9 cellular contexts compared by ENCODE assay signal in the genomic region with DNA sequence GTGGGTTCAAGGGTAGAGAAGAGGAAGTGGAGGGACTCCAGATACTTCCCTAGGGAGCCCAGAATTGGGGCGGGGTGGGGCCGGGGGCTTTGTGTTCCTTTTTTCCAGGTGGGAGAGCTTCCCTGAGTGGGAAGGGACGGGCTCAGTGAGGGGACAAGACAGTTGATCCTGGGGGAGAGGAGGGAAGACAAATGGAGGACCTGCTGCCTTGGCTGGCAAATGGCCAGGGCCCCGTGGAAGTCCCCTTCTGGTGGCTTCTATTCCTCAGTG. TPM values are rescaled to one million over a fixed set of nuclear protein-coding genes. Genes with fewer than 3 reads are reported as not detected.
A peak's percentile ranks its signal among the peaks of the same experiment; 100 is the strongest.
DNase-seq lines count a peak whose midpoint lies in the region; ATAC-seq and TF ChIP-seq lines count a peak whose summit lies in the region.
"Had no signal": no experiment of that assay in that cellular context is flagged by ENCODE, and none has a peak within 500 bp of the region (broad histone marks: within the 10 kb centered on the region; RNA-seq: fewer than 3 reads in every experiment).

No MANE protein-coding gene starts in this region.

- H3K27me3 Mint-ChIP-seq in activated CD8-positive, alpha-beta T cell treated with anti-CD3 and anti-CD28 coated beads for 36 hours: no peaks in the 10 kb centered on the region
- H3K27me3 Mint-ChIP-seq in mesothelial cell of epicardium (ENCODE audit: low read depth): no peaks in the 10 kb centered on the region

- peaks cover 0 to 50% (median 28%) of the 10 kb centered on the region in 3 donors for H3K4me1 ChIP-seq in gastroesophageal sphincter

- no peak for TF ChIP-seq POLR2A in gastroesophageal sphincter (IDR thresholded peaks at IDR 0.05)

- POLR2A ChIA-PET in activated CD8-positive, alpha-beta T cell treated with anti-CD3 and anti-CD28 coated beads for 36 hours (lab: Charles Lee): interaction anchor here (0.6 kb wide), 1 partner anchor 10 kb away, joined by 3 read pairs; no protein-coding TSS in a partner anchor

- peak overlapping the region; percentile 59 for H3K4me3 ChIP-seq in HL-60 (replicated peaks; ENCODE audit: insufficient read depth, low read length)
- no peak overlapping the region for H3K4me3 ChIP-seq in gastroesophageal sphincter
- no peak overlapping the region for H3K4me3 ChIP-seq in foreskin fibroblast (ENCODE audit: low read depth in 1 of 2, low read length in 2 of 2)
- H3K4me3 ChIP-seq: SJCRH30 had no signal

- ATAC-seq in activated CD8-positive, alpha-beta T cell treated with anti-CD3 and anti-CD28 coated beads for 36 hours: no peak
- no peak for ATAC-seq in gastroesophageal sphincter
- ATAC-seq in GM18498 (IDR thresholded peaks at IDR 0.05; ENCODE audit: unreplicated experiment): no peak

- peak overlapping the region; percentile 75 for H3K4me3 Mint-ChIP-seq in activated CD8-positive, alpha-beta T cell treated with anti-CD3 and anti-CD28 coated beads for 36 hours
- H3K4me3 Mint-ChIP-seq in mesothelial cell of epicardium: no peak overlapping the region

- peaks cover 28% of the 10 kb centered on the region for H3K4me1 Mint-ChIP-seq in activated CD8-positive, alpha-beta T cell treated with anti-CD3 and anti-CD28 coated beads for 36 hours (ENCODE audit: low read depth)
- peaks cover 24% of the 10 kb centered on the region for H3K4me1 Mint-ChIP-seq in mesothelial cell of epicardium

- TF ChIP-seq CTCF in HL-60 (IDR thresholded peaks at IDR 0.05; ENCODE audit: insufficient read depth, low read length): no peak
- no peak for TF ChIP-seq CTCF in activated CD8-positive, alpha-beta T cell treated with anti-CD3 and anti-CD28 coated beads for 36 hours (IDR thresholded peaks at IDR 0.05)
- TF ChIP-seq CTCF in gastroesophageal sphincter (IDR thresholded peaks at IDR 0.05): no peak
- no peak for TF ChIP-seq CTCF in foreskin fibroblast (IDR thresholded peaks at IDR 0.05; ENCODE audit: low read depth, low read length)
- no peak for TF ChIP-seq CTCF in mesothelial cell of epicardium (IDR thresholded peaks at IDR 0.05; ENCODE audit: unreplicated experiment)

- H3K27me3 ChIP-seq in HL-60 (ENCODE audit: insufficient read depth, poor library complexity, severe bottlenecking) (no peaks in the 10 kb centered on the region), gastroesophageal sphincter (no peaks in the 10 kb centered on the region)
- H3K27me3 ChIP-seq: SJCRH30 had no signal

- peaks cover 4% of the 10 kb centered on the region for H3K36me3 Mint-ChIP-seq in activated CD8-positive, alpha-beta T cell treated with anti-CD3 and anti-CD28 coated beads for 36 hours (ENCODE audit: low read depth)
- peaks cover 14% of the 10 kb centered on the region for H3K36me3 Mint-ChIP-seq in mesothelial cell of epicardium

- WGBS in gastroesophageal sphincter (ENCODE audit: low coverage in 1 of 2), 2 donors: 80% methylated on average over 1 of the region's 4 CpGs

- CTCF ChIA-PET in activated CD8-positive, alpha-beta T cell treated with anti-CD3 and anti-CD28 coated beads for 36 hours (lab: Charles Lee): no interaction called here

- TF ChIP-seq EP300 in gastroesophageal sphincter (IDR thresholded peaks at IDR 0.05): no peak

- peak overlapping the region; percentile 71 for H3K27ac Mint-ChIP-seq in activated CD8-positive, alpha-beta T cell treated with anti-CD3 and anti-CD28 coated beads for 36 hours
- no peak overlapping the region for H3K27ac Mint-ChIP-seq in mesothelial cell of epicardium

- peaks cover 0 to 49% of the 10 kb centered on the region in 2 donors for H3K36me3 ChIP-seq in gastroesophageal sphincter
- H3K36me3 ChIP-seq: SJCRH30 had no signal

- no peaks in the 10 kb centered on the region for H3K9me3 ChIP-seq in gastroesophageal sphincter
- H3K9me3 ChIP-seq: SJCRH30 had no signal

- intact Hi-C loops in activated CD8-positive, alpha-beta T cell treated with anti-CD3 and anti-CD28 coated beads for 36 hours (cut with micrococcal nuclease): no loop called here

- no peaks in the 10 kb centered on the region for H3K9me3 Mint-ChIP-seq in activated CD8-positive, alpha-beta T cell treated with anti-CD3 and anti-CD28 coated beads for 36 hours
- no peaks in the 10 kb centered on the region for H3K9me3 Mint-ChIP-seq in mesothelial cell of epicardium

- DNase-seq in HL-60 (ENCODE audit: low read depth in 1 of 2, low spot score in 1 of 2): peak in 1 of 2 experiments; percentile 72
- peak; percentile 75 for DNase-seq in activated CD8-positive, alpha-beta T cell treated with anti-CD3 and anti-CD28 coated beads for 36 hours
- peak in 2 of 3 donors; percentile 18 to 39 for DNase-seq in stimulated activated CD4-positive, alpha-beta T cell treated with anti-CD3 and anti-CD28 coated beads, TNF-alpha, amount 100 ng/mL, for 1 hour (ENCODE audit: low read depth in 3 of 3, low spot score in 1 of 3)
- DNase-seq in foreskin fibroblast: no peak
- DNase-seq in mesothelial cell of epicardium (ENCODE audit: low spot score in 2 of 2, unreplicated experiment in 2 of 2): no peak
- no peak for DNase-seq in NCI-H1930 (lab: John Stamatoyannopoulos, UW)

- H3K27ac ChIP-seq in HL-60 (replicated peaks) (peak overlapping the region; percentile 53), gastroesophageal sphincter (peak overlapping the region in 3 of 4 donors; percentile 87 to 91 (median 89))
- H3K27ac ChIP-seq: SJCRH30 had no signal

RNA-seq across cellular contexts. Expression of a gene that starts 2.6 kb away (rescaled TPM):
- 10 to 100 TPM; 17.9 to 18.4 TPM for total RNA-seq in activated CD8-positive, alpha-beta T cell treated with anti-CD3 and anti-CD28 coated beads for 36 hours
- total RNA-seq in gastroesophageal sphincter (100 to 1,000 TPM; 167 to 222 (median 176) TPM), mesothelial cell of epicardium (65.3 to 67.7 TPM (median 65.3 TPM) in 3 replicates)
- total RNA-seq: SJCRH30 had no signal

RNA-seq across cellular contexts. Expression of a gene that starts 14.8 kb away (rescaled TPM):
- not detected for total RNA-seq in activated CD8-positive, alpha-beta T cell treated with anti-CD3 and anti-CD28 coated beads for 36 hours
- total RNA-seq in gastroesophageal sphincter (under 1 TPM in 1 of 4 donors, not detected in 3; 0.15 TPM), mesothelial cell of epicardium (not detected in 3 replicates)
- total RNA-seq: SJCRH30 had no signal

RNA-seq across cellular contexts. Expression of a gene that starts 23.4 kb away (rescaled TPM):
- total RNA-seq in activated CD8-positive, alpha-beta T cell treated with anti-CD3 and anti-CD28 coated beads for 36 hours: 100 to 1,000 TPM; 106 to 120 TPM
- 10 to 100 TPM; 26.5 to 48.6 (median 36.1) TPM for total RNA-seq in gastroesophageal sphincter
- total RNA-seq in mesothelial cell of epicardium: 106 to 112 TPM (median 108 TPM) in 3 replicates

RNA-seq across cellular contexts. Expression of a gene that starts 27.7 kb away (rescaled TPM):
- 10 to 100 TPM; 67.4 to 68.8 TPM for total RNA-seq in activated CD8-positive, alpha-beta T cell treated with anti-CD3 and anti-CD28 coated beads for 36 hours
- 10 to 100 TPM; 23.1 to 40.6 (median 35.4) TPM for total RNA-seq in gastroesophageal sphincter
- 46.7 to 52.7 TPM (median 47.8 TPM) in 3 replicates for total RNA-seq in mesothelial cell of epicardium

RNA-seq across cellular contexts. Expression of a gene that starts 38.2 kb away (rescaled TPM):
- total RNA-seq in activated CD8-positive, alpha-beta T cell treated with anti-CD3 and anti-CD28 coated beads for 36 hours: 100 to 1,000 TPM; 140 to 145 TPM
- 10 to 100 TPM; 35.1 to 60.8 (median 40.0) TPM for total RNA-seq in gastroesophageal sphincter
- total RNA-seq in mesothelial cell of epicardium: 44.9 to 45.5 TPM (median 45.2 TPM) in 3 replicates

Comparison
In these comparisons a context has a peak if more than half of its experiments do, and no peak if none do; other contexts are left out.
1. DNase-seq: peak in activated CD8-positive, alpha-beta T cell treated with anti-CD3 and anti-CD28 coated beads for 36 hours (single experiment) and stimulated activated CD4-positive, alpha-beta T cell treated with anti-CD3 and anti-CD28 coated beads, TNF-alpha, amount 100 ng/mL, for 1 hour (2 of 3); none in foreskin fibroblast (0 of 2), mesothelial cell of epicardium (0 of 2) and NCI-H1930 (0 of 2).